8 cellular contexts compared by ENCODE assay signal in the genomic region with DNA sequence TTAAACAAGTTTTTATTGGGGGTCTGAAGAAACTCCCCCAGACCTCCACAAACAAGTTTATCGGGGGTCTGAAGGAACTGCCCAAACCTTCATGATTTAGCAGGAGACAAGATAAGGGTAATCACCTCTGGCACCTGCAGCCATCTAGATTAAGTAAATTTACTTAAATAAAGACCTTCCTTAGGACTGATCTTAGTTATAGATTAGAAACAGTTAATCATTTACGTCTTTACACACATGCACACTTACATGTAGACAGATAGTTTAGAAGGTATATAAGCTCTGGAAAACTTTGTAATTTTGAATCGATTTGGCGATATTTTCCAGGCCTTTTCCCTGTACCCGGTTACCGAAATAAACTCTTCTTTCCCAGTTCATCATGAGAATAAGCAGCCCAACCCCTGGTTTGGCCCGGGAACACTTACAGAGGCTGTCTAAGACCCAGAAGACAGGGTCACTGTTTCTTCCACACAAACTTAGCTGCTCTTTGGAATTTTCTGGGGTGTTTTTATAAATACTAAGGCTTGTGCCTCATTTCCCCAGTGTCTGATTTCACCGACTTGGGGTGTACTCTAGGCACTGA. TPM values are rescaled to one million over a fixed set of nuclear protein-coding genes. Genes with fewer than 3 reads are reported as not detected.
DNase-seq lines count a peak whose midpoint lies in the region; ATAC-seq and TF ChIP-seq lines count a peak whose summit lies in the region.

No MANE protein-coding gene starts in this region.

- H4K20me1 ChIP-seq in OCI-LY3 (ENCODE audit: insufficient read depth, low read length) (no peaks in the 10 kb centered on the region), neural cell (ENCODE audit: insufficient read depth) (no peaks in the 10 kb centered on the region)

- H3F3A ChIP-seq in neural cell (ENCODE audit: insufficient read depth, low read length, poor library complexity, severe bottlenecking) = no peaks in the 10 kb centered on the region

- H3K4me1 ChIP-seq in CD4-positive, CD25-positive, alpha-beta regulatory T cell (ENCODE audit: control insufficient read depth, insufficient read depth, low read length, poor library complexity, severe bottlenecking) = peaks cover 13% of the 10 kb centered on the region
- peaks cover 29% of the 10 kb centered on the region for H3K4me1 ChIP-seq in OCI-LY3 (ENCODE audit: low read length)

- H3K27me3 Mint-ChIP-seq in CD4-positive, CD25-positive, alpha-beta regulatory T cell = peaks cover 19% of the 10 kb centered on the region
- peaks cover 2% of the 10 kb centered on the region for H3K27me3 Mint-ChIP-seq in endothelial cell (ENCODE audit: unreplicated experiment)

- TF ChIP-seq EP300 in neural cell (conservative IDR thresholded peaks at IDR 0.05; ENCODE audit: poor library complexity, severe bottlenecking) = no peak

- no peak for ATAC-seq in CD4-positive, CD25-positive, alpha-beta regulatory T cell (ENCODE audit: low read depth in 2 of 2)
- no peak for ATAC-seq in GM19467 (IDR thresholded peaks at IDR 0.05; ENCODE audit: unreplicated experiment)
- no peak for ATAC-seq in HG02840 (IDR thresholded peaks at IDR 0.05; ENCODE audit: low FRiP score, unreplicated experiment)
- no peak for ATAC-seq in GM19328 (IDR thresholded peaks at IDR 0.05; ENCODE audit: unreplicated experiment)

- intact Hi-C loops in lower leg skin (cut with DNase I; ENCODE audit: low total_unique reads) = no loop called here

- TF ChIP-seq RAD21 in neural cell (conservative IDR thresholded peaks at IDR 0.05) = no peak

- peak overlapping the region; percentile 73 for H2AFZ ChIP-seq in OCI-LY3 (ENCODE audit: low read depth, low read length)
- peak overlapping the region; percentile 96 for H2AFZ ChIP-seq in neural cell (ENCODE audit: low read depth, low read length)

- peak overlapping the region; percentile 70 for H3K27ac ChIP-seq in CD4-positive, CD25-positive, alpha-beta regulatory T cell (ENCODE audit: insufficient read depth, low read length, poor library complexity, severe bottlenecking)
- peak overlapping the region; percentile 34 for H3K27ac ChIP-seq in OCI-LY3 (ENCODE audit: low read length)
- H3K27ac ChIP-seq in neural cell (ENCODE audit: low read length) = peak overlapping the region; percentile 10

- DNase-seq in CD4-positive, CD25-positive, alpha-beta regulatory T cell = no peak
- DNase-seq in endothelial cell (ENCODE audit: low spot score) (no peak), lower leg skin (ENCODE audit: low spot score in 2 of 2) (no peak)

- TF ChIP-seq POLR2A in lower leg skin (IDR thresholded peaks at IDR 0.05) = no peak

- peaks cover 15% of the 10 kb centered on the region for H3K79me2 ChIP-seq in OCI-LY3 (ENCODE audit: low read length)
- no peaks in the 10 kb centered on the region for H3K79me2 ChIP-seq in neural cell (replicated peaks; ENCODE audit: insufficient read depth, low read length)

- H3K9ac ChIP-seq in OCI-LY3 (ENCODE audit: low read length) = peak overlapping the region; percentile 73
- H3K9ac ChIP-seq in neural cell (ENCODE audit: low read length) = peak overlapping the region; percentile 59

- H3K4me1 Mint-ChIP-seq in CD4-positive, CD25-positive, alpha-beta regulatory T cell = peaks cover 4 to 14% (median 8%) of the 10 kb centered on the region in 4 donors
- H3K4me1 Mint-ChIP-seq in endothelial cell (ENCODE audit: unreplicated experiment) = peaks cover 5% of the 10 kb centered on the region

- peak overlapping the region; percentile 78 to 91 (median 89) for H3K4me3 Mint-ChIP-seq in CD4-positive, CD25-positive, alpha-beta regulatory T cell
- H3K4me3 Mint-ChIP-seq in endothelial cell (ENCODE audit: unreplicated experiment) = peak overlapping the region; percentile 92

- WGBS in lower leg skin, 2 donors = 73 to 77% methylated on average over 8 of the region's 8 CpGs

- peaks cover 12% of the 10 kb centered on the region in 2 experiments for H3K9me3 ChIP-seq in CD4-positive, CD25-positive, alpha-beta regulatory T cell (ENCODE audit: control insufficient read depth in 2 of 2, low read length in 2 of 2)
- H3K9me3 ChIP-seq in OCI-LY3 (ENCODE audit: insufficient read depth, low read length) = peaks cover 15% of the 10 kb centered on the region; the same call in 1 of the 2 replicates
- no peaks in the 10 kb centered on the region for H3K9me3 ChIP-seq in neural cell (ENCODE audit: low read length)

- H3K4me3 ChIP-seq in CD4-positive, CD25-positive, alpha-beta regulatory T cell (ENCODE audit: low read depth, low read length) = peak overlapping the region; percentile 86
- peak overlapping the region; percentile 81 for H3K4me3 ChIP-seq in OCI-LY3 (ENCODE audit: low read length)
- peak overlapping the region; percentile 72 for H3K4me3 ChIP-seq in neural cell (ENCODE audit: low read length)
- H3K4me3 ChIP-seq in lower leg skin (ENCODE audit: low read depth, poor library complexity, severe bottlenecking) = no peak overlapping the region

- H3K9me2 ChIP-seq in neural cell (ENCODE audit: insufficient read depth, low read length) = no peaks in the 10 kb centered on the region

- peaks cover 0 to 11% (median 7%) of the 10 kb centered on the region in 7 donors for H3K9me3 Mint-ChIP-seq in CD4-positive, CD25-positive, alpha-beta regulatory T cell
- H3K9me3 Mint-ChIP-seq in endothelial cell (ENCODE audit: unreplicated experiment) = peaks cover 9% of the 10 kb centered on the region

- H3K27me3 ChIP-seq in CD4-positive, CD25-positive, alpha-beta regulatory T cell (ENCODE audit: control insufficient read depth, insufficient read depth, low read length) = peaks cover 5% of the 10 kb centered on the region
- no peaks in the 10 kb centered on the region for H3K27me3 ChIP-seq in OCI-LY3 (ENCODE audit: low read depth, low read length)
- H3K27me3 ChIP-seq in neural cell (ENCODE audit: insufficient read depth, low read depth, low read length) = no peaks in the 10 kb centered on the region

- H3K36me3 ChIP-seq in CD4-positive, CD25-positive, alpha-beta regulatory T cell (ENCODE audit: control insufficient read depth, insufficient read depth, low read length) = no peaks in the 10 kb centered on the region
- peaks cover 27% of the 10 kb centered on the region for H3K36me3 ChIP-seq in OCI-LY3 (replicated peaks; ENCODE audit: low read depth, low read length)
- no peaks in the 10 kb centered on the region for H3K36me3 ChIP-seq in neural cell (ENCODE audit: insufficient read depth, low read length)

- H3K36me3 Mint-ChIP-seq in CD4-positive, CD25-positive, alpha-beta regulatory T cell = peaks cover 4% of the 10 kb centered on the region
- no peaks in the 10 kb centered on the region for H3K36me3 Mint-ChIP-seq in endothelial cell (ENCODE audit: low read depth, unreplicated experiment)

- H3K4me2 ChIP-seq in OCI-LY3 (ENCODE audit: low read length) (peak overlapping the region; percentile 79), neural cell (ENCODE audit: low read length) (peak overlapping the region; percentile 63)

- H3K27ac Mint-ChIP-seq in CD4-positive, CD25-positive, alpha-beta regulatory T cell = peak overlapping the region; percentile 76 to 87 (median 85)
- peak overlapping the region; percentile 78 for H3K27ac Mint-ChIP-seq in endothelial cell (ENCODE audit: unreplicated experiment)

- no peak for TF ChIP-seq CTCF in OCI-LY3 (IDR thresholded peaks at IDR 0.05; ENCODE audit: low read depth, low read length)
- no peak for TF ChIP-seq CTCF in endothelial cell (IDR thresholded peaks at IDR 0.05; ENCODE audit: unreplicated experiment)
- TF ChIP-seq CTCF in neural cell (IDR thresholded peaks at IDR 0.05; ENCODE audit: poor library complexity, severe bottlenecking) = no peak
- no peak for TF ChIP-seq CTCF in lower leg skin (IDR thresholded peaks at IDR 0.05)

TF ChIP-seq in neural cell, 6 proteins besides CTCF, POLR2A, EP300 and RAD21:
- no peak for TF ChIP-seq MXI1 (conservative IDR thresholded peaks at IDR 0.05; ENCODE audit: poor library complexity, severe bottlenecking)
- TF ChIP-seq TAF1 (IDR thresholded peaks at IDR 0.05; ENCODE audit: low read depth) = no peak
- no peak for TF ChIP-seq EZH2 (IDR thresholded peaks at IDR 0.05; ENCODE audit: borderline replicate concordance, insufficient read depth, low read length, poor library complexity, severe bottlenecking)
- TF ChIP-seq SMC3 (conservative IDR thresholded peaks at IDR 0.05; ENCODE audit: poor library complexity) = no peak
- no peak for TF ChIP-seq POLR2AphosphoS5 (IDR thresholded peaks at IDR 0.05)
- TF ChIP-seq REST (IDR thresholded peaks at IDR 0.05; ENCODE audit: borderline replicate concordance) = no peak

RNA-seq across cellular contexts. Expression of gene SKA1, which starts 0.6 kb away (rescaled TPM):
- 2.2 TPM for total RNA-seq in CD4-positive, CD25-positive, alpha-beta regulatory T cell
- polyA plus RNA-seq in CD4-positive, CD25-positive, alpha-beta regulatory T cell = 1 to 10 TPM in 1 of 4 donors, under 1 TPM in 3; 0.10 to 2.0 (median 0.55) TPM
- total RNA-seq in endothelial cell (ENCODE audit: unreplicated experiment) (4.7 TPM), lower leg skin (under 1 TPM; 0.07 to 0.68 (median 0.27) TPM)
- polyA plus RNA-seq in neural cell = 0.94 and 0.97 TPM in 2 replicates
- polyA minus RNA-seq in neural cell = 0.24 and 0.58 TPM in 2 replicates

Comparison
In these comparisons a context has a peak if more than half of its experiments do, and no peak if none do; other contexts are left out.
1. H3K27ac ChIP-seq: peak in every context shown above with its lines; median percentile 70 in CD4-positive, CD25-positive, alpha-beta regulatory T cell; 34 in OCI-LY3; 10 in neural cell.